ENCODE assay signal across 8 cellular contexts in the genomic region with DNA sequence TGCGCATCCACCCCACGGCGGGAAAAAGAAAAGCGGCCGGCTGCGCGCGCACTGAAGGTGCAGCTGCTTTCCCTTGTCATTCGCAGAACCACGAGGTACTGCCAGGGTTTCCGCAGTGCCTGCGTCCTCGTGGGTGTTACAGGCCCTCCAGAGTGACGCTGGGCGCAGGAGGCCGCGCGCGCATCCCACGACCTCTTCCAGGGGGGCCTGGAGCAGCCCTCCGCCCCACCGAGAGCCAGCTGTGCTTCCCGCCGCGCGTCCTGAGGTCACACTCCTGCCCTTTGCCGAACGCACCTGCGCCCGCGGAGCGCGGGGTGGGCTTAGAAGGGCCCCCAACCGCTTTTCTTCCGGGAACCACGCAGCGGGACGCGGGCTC. TPM values are rescaled to one million over a fixed set of nuclear protein-coding genes. Genes with fewer than 3 reads are reported as not detected.
DNase-seq lines count a peak whose midpoint lies in the region; ATAC-seq, FAIRE-seq and TF ChIP-seq lines count a peak whose summit lies in the region.

No MANE protein-coding gene starts in this region.

- no peaks in the 10 kb centered on the region for H3K9me3 ChIP-seq in breast epithelium

- peak overlapping the region; percentile 82 for H3K4me3 ChIP-seq in GM12875 (ENCODE audit: low read depth, low read length)
- H3K4me3 ChIP-seq in WI38 (ENCODE audit: low read depth, low read length) = peak overlapping the region; percentile 68
- peak overlapping the region; percentile 70 to 90 (median 82) for H3K4me3 ChIP-seq in breast epithelium

- TF ChIP-seq POLR2A in breast epithelium (IDR thresholded peaks at IDR 0.05) = no peak

- H3K4me1 ChIP-seq in breast epithelium = peaks cover 0 to 3% of the 10 kb centered on the region in 2 donors

- H3K27me3 ChIP-seq in breast epithelium = no peaks in the 10 kb centered on the region

- no peak for FAIRE-seq in D721Med (lab: Jason Lieb, UNC)

- DNase-seq in breast epithelium (ENCODE audit: low spot score in 2 of 2) (peak; percentile 34 to 55), left colon (peak; percentile 61 to 71), D721Med (ENCODE audit: insufficient read length, low spot score) (no peak), NCI-H82 treated with DMSO at 0.1 percent for 48 hours (lab: John Stamatoyannopoulos, UW; ENCODE audit: unreplicated experiment) (no peak)
- peak; percentile 56 for DNase-seq in stimulated activated CD4-positive, alpha-beta T cell treated with anti-CD3 and anti-CD28 coated beads, Interleukin-2, amount 100 ng/mL, for 4 hours (ENCODE audit: low read depth)

- intact Hi-C loops in breast epithelium (cut with DNase I; ENCODE audit: low total_unique reads) = no loop called here
- intact Hi-C loops in left colon (cut with DNase I, micrococcal nuclease) = no loop called here

- no peaks in the 10 kb centered on the region for H3K36me3 ChIP-seq in breast epithelium

- TF ChIP-seq CTCF in GM12875 (IDR thresholded peaks at IDR 0.05; ENCODE audit: borderline replicate concordance, insufficient read depth, low read depth, low read length) (no peak), WI38 (IDR thresholded peaks at IDR 0.05; ENCODE audit: low read depth, low read length) (no peak), breast epithelium (IDR thresholded peaks at IDR 0.05) (no peak), D721Med (IDR thresholded peaks at IDR 0.05; ENCODE audit: insufficient read depth, missing control alignments) (no peak)

- ATAC-seq in HG02938 (IDR thresholded peaks at IDR 0.05; ENCODE audit: unreplicated experiment) = peak; percentile 12
- ATAC-seq in left colon = peak; percentile 39

- peak overlapping the region; percentile 83 to 86 for H3K27ac ChIP-seq in breast epithelium

RNA-seq across cellular contexts. Expression of a gene that starts 0.4 kb away (rescaled TPM):
- total RNA-seq in breast epithelium (10 to 100 TPM; 39.5 to 84.7 (median 54.7) TPM), left colon (10 to 100 TPM; 44.7 to 47.5 TPM)

RNA-seq across cellular contexts. Expression of a gene that starts 50.5 kb away (rescaled TPM):
- total RNA-seq in breast epithelium (10 to 100 TPM; 18.1 to 26.2 (median 23.1) TPM), left colon (10 to 100 TPM; 17.7 to 20.0 TPM)

RNA-seq across cellular contexts. Expression of a gene that starts 50.6 kb away (rescaled TPM):
- total RNA-seq in breast epithelium (100 to 1,000 TPM in 1 of 3 donors, 10 to 100 TPM in 2; 35.7 to 271 (median 63.3) TPM), left colon (10 to 100 TPM; 43.1 to 51.3 TPM)

Comparison
In these comparisons a context has a peak if more than half of its experiments do, and no peak if none do; other contexts are left out.
1. DNase-seq: peak in breast epithelium (2 of 2), left colon (2 of 2) and stimulated activated CD4-positive, alpha-beta T cell treated with anti-CD3 and anti-CD28 coated beads, Interleukin-2, amount 100 ng/mL, for 4 hours (single experiment); none in D721Med (single experiment) and NCI-H82 treated with DMSO at 0.1 percent for 48 hours (single experiment).
2. Peak in every context shown above with its lines, with median percentiles within 50 percentile points of each other: H3K4me3 ChIP-seq.